In the genomic region with DNA sequence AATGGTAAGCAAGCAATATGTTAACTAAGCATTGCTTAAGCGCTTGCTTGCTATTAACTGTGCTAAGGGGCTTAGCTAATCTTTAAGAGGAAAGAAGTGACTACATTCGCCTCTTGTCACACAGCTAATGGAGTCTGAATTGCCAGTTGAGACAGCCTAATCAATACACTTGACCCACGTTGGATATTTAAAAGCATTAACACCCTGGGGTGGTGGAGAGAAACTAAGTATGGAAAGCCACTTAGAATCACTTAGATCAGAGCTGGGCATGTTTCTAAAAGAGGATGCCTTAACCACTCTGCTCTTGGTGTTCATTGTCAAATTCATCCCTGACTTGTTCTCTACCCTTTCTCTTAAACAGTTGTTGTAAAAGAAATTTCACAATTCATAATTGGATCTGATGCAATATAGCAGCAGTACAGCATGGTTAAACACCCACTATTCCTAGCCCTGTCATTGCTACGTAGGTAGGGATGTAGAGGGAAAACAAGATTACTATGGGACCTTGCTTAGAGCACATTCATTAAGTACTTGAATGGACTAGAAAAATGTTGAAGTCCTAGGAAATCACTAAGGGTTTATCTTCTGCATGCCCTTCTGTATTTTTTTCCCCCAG, we compare ENCODE assay signal across 1 cellular context.
TF ChIP-seq lines count a peak whose summit lies in the region.

No MANE protein-coding gene starts in this region.

TF ChIP-seq in K562, 482 proteins besides CTCF, POLR2A, EP300 and RAD21:
- TF ChIP-seq, protein P1, sequence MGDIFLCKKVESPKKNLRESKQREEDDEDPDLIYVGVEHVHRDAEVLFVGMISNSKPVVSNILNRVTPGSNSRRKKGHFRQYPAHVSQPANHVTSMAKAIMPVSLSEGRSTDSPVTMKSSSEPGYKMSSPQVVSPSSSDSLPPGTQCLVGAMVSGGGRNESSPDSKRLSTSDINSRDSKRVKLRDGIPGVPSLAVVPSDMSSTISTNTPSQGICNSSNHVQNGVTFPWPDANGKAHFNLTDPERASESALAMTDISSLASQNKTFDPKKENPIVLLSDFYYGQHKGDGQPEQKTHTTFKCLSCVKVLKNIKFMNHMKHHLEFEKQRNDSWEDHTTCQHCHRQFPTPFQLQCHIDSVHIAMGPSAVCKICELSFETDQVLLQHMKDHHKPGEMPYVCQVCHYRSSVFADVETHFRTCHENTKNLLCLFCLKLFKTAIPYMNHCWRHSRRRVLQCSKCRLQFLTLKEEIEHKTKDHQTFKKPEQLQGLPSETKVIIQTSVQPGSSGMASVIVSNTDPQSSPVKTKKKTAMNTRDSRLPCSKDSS (IDR thresholded peaks at IDR 0.05; ENCODE audit: low read depth, partially characterized antibody) = no peak
- TF ChIP-seq STAT5A (IDR thresholded peaks at IDR 0.05; ENCODE audit: borderline replicate concordance, low read length) = no peak
- no peak for TF ChIP-seq ETS2 (tag; IDR thresholded peaks at IDR 0.05; ENCODE audit: borderline replicate concordance, poor library complexity, severe bottlenecking)
- TF ChIP-seq THRAP3 (IDR thresholded peaks at IDR 0.05; ENCODE audit: borderline replicate concordance) = no peak
- no peak for TF ChIP-seq GATA2 (CRISPR knock-in tag; IDR thresholded peaks at IDR 0.05)
- no peak for TF ChIP-seq ZNF77 (CRISPR knock-in tag; IDR thresholded peaks at IDR 0.05)
- TF ChIP-seq HOMEZ (CRISPR knock-in tag; IDR thresholded peaks at IDR 0.05) = no peak
- TF ChIP-seq SNIP1 (IDR thresholded peaks at IDR 0.05; ENCODE audit: low read depth) = no peak
- TF ChIP-seq CREB5 (CRISPR knock-in tag; IDR thresholded peaks at IDR 0.05) = no peak
- no peak for TF ChIP-seq TFAM (CRISPR knock-in tag; conservative IDR thresholded peaks at IDR 0.05)
- TF ChIP-seq, protein P2, sequence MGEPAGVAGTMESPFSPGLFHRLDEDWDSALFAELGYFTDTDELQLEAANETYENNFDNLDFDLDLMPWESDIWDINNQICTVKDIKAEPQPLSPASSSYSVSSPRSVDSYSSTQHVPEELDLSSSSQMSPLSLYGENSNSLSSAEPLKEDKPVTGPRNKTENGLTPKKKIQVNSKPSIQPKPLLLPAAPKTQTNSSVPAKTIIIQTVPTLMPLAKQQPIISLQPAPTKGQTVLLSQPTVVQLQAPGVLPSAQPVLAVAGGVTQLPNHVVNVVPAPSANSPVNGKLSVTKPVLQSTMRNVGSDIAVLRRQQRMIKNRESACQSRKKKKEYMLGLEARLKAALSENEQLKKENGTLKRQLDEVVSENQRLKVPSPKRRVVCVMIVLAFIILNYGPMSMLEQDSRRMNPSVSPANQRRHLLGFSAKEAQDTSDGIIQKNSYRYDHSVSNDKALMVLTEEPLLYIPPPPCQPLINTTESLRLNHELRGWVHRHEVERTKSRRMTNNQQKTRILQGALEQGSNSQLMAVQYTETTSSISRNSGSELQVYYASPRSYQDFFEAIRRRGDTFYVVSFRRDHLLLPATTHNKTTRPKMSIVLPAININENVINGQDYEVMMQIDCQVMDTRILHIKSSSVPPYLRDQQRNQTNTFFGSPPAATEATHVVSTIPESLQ (CRISPR knock-in tag; IDR thresholded peaks at IDR 0.05) = no peak
- TF ChIP-seq GABPB2 (CRISPR knock-in tag; conservative IDR thresholded peaks at IDR 0.05) = no peak
- no peak for TF ChIP-seq CEBPB (tag; IDR thresholded peaks at IDR 0.05)
- TF ChIP-seq, protein P3, sequence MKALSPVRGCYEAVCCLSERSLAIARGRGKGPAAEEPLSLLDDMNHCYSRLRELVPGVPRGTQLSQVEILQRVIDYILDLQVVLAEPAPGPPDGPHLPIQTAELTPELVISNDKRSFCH (CRISPR knock-in tag; IDR thresholded peaks at IDR 0.05) = no peak
- TF ChIP-seq, protein P3 (tag; IDR thresholded peaks at IDR 0.05) = no peak
- no peak for TF ChIP-seq TAF9B (IDR thresholded peaks at IDR 0.05; ENCODE audit: partially characterized antibody)
- no peak for TF ChIP-seq FOXA3 (CRISPR knock-in tag; conservative IDR thresholded peaks at IDR 0.05 in 1 of 2, IDR thresholded peaks at IDR 0.05 in 1 of 2)
- TF ChIP-seq ZNF316 (IDR thresholded peaks at IDR 0.05) = no peak
- no peak for TF ChIP-seq SAP30 (IDR thresholded peaks at IDR 0.05; ENCODE audit: borderline replicate concordance, insufficient read depth, low read depth, low read length, poor library complexity, severe bottlenecking)
